ENCODE assay signal across 11 cellular contexts in the genomic region with DNA sequence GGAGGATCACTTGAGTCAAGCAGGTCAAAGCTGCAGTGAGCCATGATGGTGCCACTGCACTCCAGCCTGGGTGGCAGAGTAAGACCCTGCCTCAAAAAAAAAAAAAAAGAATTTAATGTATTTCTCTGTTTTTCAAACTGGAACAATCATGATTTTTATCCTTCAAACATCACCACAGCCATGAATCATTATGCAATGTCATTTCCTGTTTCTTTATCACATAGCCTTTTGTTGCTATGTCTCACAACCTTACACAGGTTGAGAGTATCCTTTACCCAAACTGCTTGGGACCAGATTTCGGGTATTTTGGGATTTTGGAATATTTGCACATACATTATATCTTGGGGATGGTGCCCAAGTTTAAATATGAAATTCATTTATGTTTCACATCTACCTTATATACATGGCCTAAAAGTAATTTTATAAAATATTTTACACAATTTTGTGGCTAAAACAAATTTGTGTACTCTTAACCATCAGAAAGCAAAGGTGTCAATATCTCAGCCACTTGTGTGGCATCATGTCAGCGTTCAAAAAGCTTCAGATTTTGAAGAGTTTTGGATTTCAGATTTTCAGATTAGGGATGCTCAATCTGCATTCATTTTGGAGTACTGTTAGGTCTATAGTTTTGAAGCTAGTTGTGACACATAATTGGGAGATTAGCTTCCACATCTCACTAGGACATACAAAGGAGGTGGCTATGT. TPM values are rescaled to one million over a fixed set of nuclear protein-coding genes. Genes with fewer than 3 reads are reported as not detected.
A peak's percentile ranks its signal among the peaks of the same experiment; 100 is the strongest.
DNase-seq lines count a peak whose midpoint lies in the region; TF ChIP-seq lines count a peak whose summit lies in the region.
"Had no signal": no experiment of that assay in that cellular context is flagged by ENCODE, and none has a peak within 500 bp of the region (broad histone marks: within the 10 kb centered on the region; RNA-seq: fewer than 3 reads in every experiment).

No MANE protein-coding gene starts in this region.

- peaks cover 91% of the 10 kb centered on the region for H3K79me2 ChIP-seq in osteoblast (ENCODE audit: insufficient read depth, low read length)

- peaks cover 8% of the 10 kb centered on the region for H3K36me3 Mint-ChIP-seq in activated naive CD8-positive, alpha-beta T cell

- TF ChIP-seq CTCF in osteoblast (IDR thresholded peaks at IDR 0.05; ENCODE audit: extremely low read depth, low read depth, low read length): no peak
- TF ChIP-seq CTCF in GM10266 (IDR thresholded peaks at IDR 0.05; ENCODE audit: control insufficient read depth, insufficient read depth, low read depth, missing control alignments): no peak

- H3K36me3 ChIP-seq in osteoblast (ENCODE audit: insufficient read depth, low read length): no peaks in the 10 kb centered on the region
- peaks cover 5% of the 10 kb centered on the region; the same call in 1 of the 2 replicates for H3K36me3 ChIP-seq in SJCRH30

- H3K4me3 Mint-ChIP-seq in activated naive CD8-positive, alpha-beta T cell: peak overlapping the region; percentile 48
- H3K4me3 Mint-ChIP-seq: H9 had no signal

- no peaks in the 10 kb centered on the region for H3K27me3 ChIP-seq in osteoblast (ENCODE audit: insufficient read depth, low read length)
- H3K27me3 ChIP-seq in SJCRH30: no peaks in the 10 kb centered on the region

- peaks cover 2% of the 10 kb centered on the region for H3K4me1 ChIP-seq in osteoblast (ENCODE audit: insufficient read depth, low read length)
- H3K4me1 ChIP-seq in SJCRH30: no peaks in the 10 kb centered on the region

- DNase-seq in DMS53 (lab: John Stamatoyannopoulos, UW): peak; percentile 58
- no peak for DNase-seq in DMS53 treated with DMSO at 0.1 percent for 48 hours (lab: John Stamatoyannopoulos, UW; ENCODE audit: unreplicated experiment)
- peak; percentile 65 for DNase-seq in M059J (ENCODE audit: low read depth)
- DNase-seq in osteoblast (ENCODE audit: insufficient read length, low spot score, missing footprints): peak; percentile 79
- DNase-seq in GM10266 (ENCODE audit: extremely low spot score): no peak
- no peak for DNase-seq in SJCRH30
- no peak for DNase-seq in activated gamma-delta T cell treated with Interleukin-2 at 50 U/mL for 16 hours
- DNase-seq: 8988T; H9; stimulated activated CD4-positive, alpha-beta T cell treated with anti-CD3 and anti-CD28 coated beads, Interleukin-1b, Interleukin-23, amount 100 ng/mL, for 48 hours had no signal

- no peaks in the 10 kb centered on the region for H3K9me3 Mint-ChIP-seq in activated naive CD8-positive, alpha-beta T cell (ENCODE audit: low read depth)
- H3K9me3 Mint-ChIP-seq: H9 had no signal

- H3K27ac ChIP-seq in osteoblast (ENCODE audit: low read depth, low read length): peak overlapping the region; percentile 24
- H3K27ac ChIP-seq in SJCRH30: no peak overlapping the region

- H3K9me3 ChIP-seq in osteoblast (ENCODE audit: low read depth, low read length) (no peaks in the 10 kb centered on the region), SJCRH30 (replicated peaks) (no peaks in the 10 kb centered on the region)

- peaks cover 65% of the 10 kb centered on the region for H3K4me1 Mint-ChIP-seq in activated naive CD8-positive, alpha-beta T cell (ENCODE audit: low read depth)
- H3K4me1 Mint-ChIP-seq: H9 had no signal

- no peaks in the 10 kb centered on the region for H3K27me3 Mint-ChIP-seq in activated naive CD8-positive, alpha-beta T cell

- H2AFZ ChIP-seq in osteoblast (ENCODE audit: low read length): no peak overlapping the region

- H3K4me3 ChIP-seq in osteoblast (ENCODE audit: insufficient read depth, low read length): no peak overlapping the region
- no peak overlapping the region for H3K4me3 ChIP-seq in SJCRH30

- peak overlapping the region; percentile 83 for H3K27ac Mint-ChIP-seq in activated naive CD8-positive, alpha-beta T cell

- no peak overlapping the region for H3K4me2 ChIP-seq in osteoblast (ENCODE audit: insufficient read depth, low read length)

- H4K20me1 ChIP-seq in osteoblast (ENCODE audit: insufficient read depth, low read length): peaks cover 7% of the 10 kb centered on the region

RNA-seq across cellular contexts. Expression of gene NT5C3A, which starts 8.2 kb away (rescaled TPM):
- total RNA-seq in M059J (2014; rRNA removed; shearing (Covaris generic)): 42.7 and 43.7 TPM in 2 replicates
- 24.2 and 25.0 TPM in 2 replicates for total RNA-seq in osteoblast
- total RNA-seq in SJCRH30 (2014; rRNA removed; shearing (Covaris generic)): 42.9 and 45.1 TPM in 2 replicates

RNA-seq across cellular contexts. Expression of gene RP9, which starts 54.8 kb away (rescaled TPM):
- 13.4 and 15.4 TPM in 2 replicates for total RNA-seq in M059J (2014; rRNA removed; shearing (Covaris generic))
- total RNA-seq in osteoblast: 6.5 and 10.3 TPM in 2 replicates
- total RNA-seq in SJCRH30 (2014; rRNA removed; shearing (Covaris generic)): 28.1 and 31.0 TPM in 2 replicates

Comparison
In these comparisons a context has a peak if more than half of its experiments do, and no peak if none do; other contexts are left out.
1. DNase-seq: peak in DMS53 (single experiment), M059J (single experiment) and osteoblast (single experiment); none in DMS53 treated with DMSO at 0.1 percent for 48 hours (single experiment), GM10266 (single experiment), SJCRH30 (0 of 2) and activated gamma-delta T cell treated with Interleukin-2 at 50 U/mL for 16 hours (single experiment).